13 cellular contexts compared by ENCODE assay signal in genomic region chr2:98704499-98705332, GRCh38. TPM values are rescaled to one million over a fixed set of nuclear protein-coding genes. Genes with fewer than 3 reads are reported as not detected.
DNase-seq lines count a peak whose midpoint lies in the region; ATAC-seq and TF ChIP-seq lines count a peak whose summit lies in the region.
"Had no signal": no experiment of that assay in that cellular context is flagged by ENCODE, and none has a peak within 500 bp of the region (broad histone marks: within the 10 kb centered on the region; RNA-seq: fewer than 3 reads in every experiment).

No MANE protein-coding gene starts in this region.

- peaks cover 60 to 84% (median 73%) of the 10 kb centered on the region in 4 donors for H3K4me1 Mint-ChIP-seq in CD4-positive, alpha-beta memory T cell
- H3K4me1 Mint-ChIP-seq in stimulated activated naive B cell treated with anti-CD40 and anti-IgM and Interleukin-4, amounts not matched to agents 10 μg/mL and 1 μg/mL and 100 μg/mL, for 72 hours: peaks cover 12 to 17% of the 10 kb centered on the region in 2 donors

- ATAC-seq in left lung (peak; percentile 47), GM19023 (IDR thresholded peaks at IDR 0.05; ENCODE audit: unreplicated experiment) (no peak), GM19395 (IDR thresholded peaks at IDR 0.05; ENCODE audit: unreplicated experiment) (no peak)
- ATAC-seq in stimulated activated naive B cell treated with anti-CD40 and anti-IgM and Interleukin-4, amounts not matched to agents 10 μg/mL and 1 μg/mL and 100 μg/mL, for 72 hours (replicated peaks): no peak

- no peak for DNase-seq in CD4-positive, alpha-beta memory T cell
- DNase-seq in SHP77 (lab: John Stamatoyannopoulos, UW): peak; percentile 80 to 83
- no peak for DNase-seq in left lung
- no peak for DNase-seq in stimulated activated naive B cell treated with anti-CD40 and anti-IgM and Interleukin-4, amounts not matched to agents 10 μg/mL and 1 μg/mL and 100 μg/mL, for 72 hours
- DNase-seq in KG1 (lab: John Stamatoyannopoulos, UW): no peak
- DNase-seq: aorta, dorsolateral prefrontal cortex had no signal

- H3K27ac ChIP-seq in CD4-positive, alpha-beta memory T cell (ENCODE audit: low read depth, low read length): peak overlapping the region; percentile 36
- H3K27ac ChIP-seq in KOPT-K1 (ENCODE audit: low read depth, low read length, poor library complexity, severe bottlenecking): peak overlapping the region; percentile 8
- H3K27ac ChIP-seq in left lung: no peak overlapping the region
- H3K27ac ChIP-seq: HL-60 had no signal

- intact Hi-C loops in CD4-positive, alpha-beta memory T cell (cut with micrococcal nuclease): no loop called here
- intact Hi-C loops in left lung (cut with DNase I): no loop called here

- peaks cover 29 to 55% of the 10 kb centered on the region in 2 donors for H3K36me3 Mint-ChIP-seq in CD4-positive, alpha-beta memory T cell
- H3K36me3 Mint-ChIP-seq in stimulated activated naive B cell treated with anti-CD40 and anti-IgM and Interleukin-4, amounts not matched to agents 10 μg/mL and 1 μg/mL and 100 μg/mL, for 72 hours: no peaks in the 10 kb centered on the region

- TF ChIP-seq CTCF in left lung (IDR thresholded peaks at IDR 0.05): no peak

- no peaks in the 10 kb centered on the region for H3K27me3 ChIP-seq in CD4-positive, alpha-beta memory T cell (ENCODE audit: insufficient read depth, low read length)
- H3K27me3 ChIP-seq in left lung: no peaks in the 10 kb centered on the region
- H3K27me3 ChIP-seq: dorsolateral prefrontal cortex had no signal

- H3K27ac Mint-ChIP-seq in CD4-positive, alpha-beta memory T cell: peak overlapping the region; percentile 54 to 89 (median 85)
- H3K27ac Mint-ChIP-seq in stimulated activated naive B cell treated with anti-CD40 and anti-IgM and Interleukin-4, amounts not matched to agents 10 μg/mL and 1 μg/mL and 100 μg/mL, for 72 hours: no peak overlapping the region

- no peaks in the 10 kb centered on the region for H3K9me3 ChIP-seq in CD4-positive, alpha-beta memory T cell (ENCODE audit: control insufficient read depth in 1 of 2, low read length in 2 of 2)
- H3K9me3 ChIP-seq in KOPT-K1 (ENCODE audit: insufficient read depth, low read length, poor library complexity, severe bottlenecking) (no peaks in the 10 kb centered on the region), left lung (no peaks in the 10 kb centered on the region)

- peaks cover 83% of the 10 kb centered on the region for H3K4me1 ChIP-seq in CD4-positive, alpha-beta memory T cell (ENCODE audit: insufficient read depth, low read length)
- H3K4me1 ChIP-seq in left lung: peaks cover 27 to 56% of the 10 kb centered on the region in 2 donors

- CTCF ChIA-PET in CD4-positive, alpha-beta memory T cell (lab: Charles Lee; ENCODE audit: partially characterized antibody): interaction anchor here (1.2 to 3.7 kb wide), 7 partner anchors 11 to 55 kb away, joined by 3 to 16 read pairs (median 5); no protein-coding TSS in a partner anchor

- POLR2A ChIA-PET in CD4-positive, alpha-beta memory T cell (lab: Charles Lee; ENCODE audit: partially characterized antibody): interaction anchor here (1.0 to 1.7 kb wide), 5 partner anchors 13 to 55 kb away, joined by 3 to 5 read pairs (median 4); no protein-coding TSS in a partner anchor

- peaks cover 3% of the 10 kb centered on the region for H3K36me3 ChIP-seq in CD4-positive, alpha-beta memory T cell (ENCODE audit: insufficient read depth, low read length)
- H3K36me3 ChIP-seq in KOPT-K1 (ENCODE audit: insufficient read depth, low read length): peaks cover 25% of the 10 kb centered on the region
- no peaks in the 10 kb centered on the region for H3K36me3 ChIP-seq in left lung

- H3K4me3 ChIP-seq in CD4-positive, alpha-beta memory T cell (ENCODE audit: low read length in 2 of 2): no peak overlapping the region
- H3K4me3 ChIP-seq in left lung: no peak overlapping the region
- H3K4me3 ChIP-seq: dorsolateral prefrontal cortex had no signal

- peak overlapping the region in 6 of 8 donors; percentile 26 to 76 (median 62) for H3K4me3 Mint-ChIP-seq in CD4-positive, alpha-beta memory T cell
- no peak overlapping the region for H3K4me3 Mint-ChIP-seq in stimulated activated naive B cell treated with anti-CD40 and anti-IgM and Interleukin-4, amounts not matched to agents 10 μg/mL and 1 μg/mL and 100 μg/mL, for 72 hours
- H3K4me3 Mint-ChIP-seq: B cell had no signal

- no peaks in the 10 kb centered on the region for H3K9me3 Mint-ChIP-seq in CD4-positive, alpha-beta memory T cell
- no peaks in the 10 kb centered on the region for H3K9me3 Mint-ChIP-seq in stimulated activated naive B cell treated with anti-CD40 and anti-IgM and Interleukin-4, amounts not matched to agents 10 μg/mL and 1 μg/mL and 100 μg/mL, for 72 hours

- no peaks in the 10 kb centered on the region for H3K27me3 Mint-ChIP-seq in CD4-positive, alpha-beta memory T cell
- no peaks in the 10 kb centered on the region for H3K27me3 Mint-ChIP-seq in stimulated activated naive B cell treated with anti-CD40 and anti-IgM and Interleukin-4, amounts not matched to agents 10 μg/mL and 1 μg/mL and 100 μg/mL, for 72 hours
- H3K27me3 Mint-ChIP-seq: B cell had no signal

RNA-seq across cellular contexts. Expression of gene MGAT4A, which starts 26.2 kb away (rescaled TPM):
- total RNA-seq in CD4-positive, alpha-beta memory T cell: 100 to 1,000 TPM; 256 to 270 TPM
- 100 to 1,000 TPM; 223 to 336 TPM for polyA plus RNA-seq in CD4-positive, alpha-beta memory T cell
- total RNA-seq in left lung: 10 to 100 TPM; 51.7 to 79.8 TPM
- total RNA-seq: M059J had no signal

Comparison
In these comparisons a context has a peak if more than half of its experiments do, and no peak if none do; other contexts are left out.
1. DNase-seq: peak in SHP77 (2 of 2); none in CD4-positive, alpha-beta memory T cell (0 of 5), left lung (0 of 2), stimulated activated naive B cell treated with anti-CD40 and anti-IgM and Interleukin-4, amounts not matched to agents 10 μg/mL and 1 μg/mL and 100 μg/mL, for 72 hours (single experiment) and KG1 (single experiment).
2. H3K27ac ChIP-seq: peak in CD4-positive, alpha-beta memory T cell (single experiment) and KOPT-K1 (single experiment); none in left lung (0 of 2).
3. H3K4me3 Mint-ChIP-seq: peak in CD4-positive, alpha-beta memory T cell (6 of 8); none in stimulated activated naive B cell treated with anti-CD40 and anti-IgM and Interleukin-4, amounts not matched to agents 10 μg/mL and 1 μg/mL and 100 μg/mL, for 72 hours (0 of 2).